21 cellular contexts compared by ENCODE assay signal in genomic region chr18:80193701-80194100, GRCh38. TPM values are rescaled to one million over a fixed set of nuclear protein-coding genes. Genes with fewer than 3 reads are reported as not detected.
"Had no signal": no experiment of that assay in that cellular context is flagged by ENCODE, and none has a peak within 500 bp of the region (broad histone marks: within the 10 kb centered on the region; RNA-seq: fewer than 3 reads in every experiment).

No MANE protein-coding gene starts in this region.

- H3K36me3 ChIP-seq: ascending aorta, suprapubic skin had no signal

- H3K27ac ChIP-seq: ascending aorta, epithelial cell of prostate, hepatocyte, skin epidermis, suprapubic skin had no signal

- H3K36me3 Mint-ChIP-seq: activated CD4-positive, alpha-beta memory T cell treated with anti-CD3 and anti-CD28 coated beads for 36 hours; natural killer cell treated with Interleukin-12 subunit alpha and Interleukin-12 subunit beta and Interleukin-15 and Interleukin-18, amount 100 ng/mL, for 72 hours; T-cell; WTC11 had no signal

- H3K4me3 ChIP-seq: ascending aorta, hepatocyte, lung, skin epidermis, suprapubic skin had no signal

- H3K9me3 Mint-ChIP-seq: activated CD4-positive, alpha-beta memory T cell treated with anti-CD3 and anti-CD28 coated beads for 36 hours; effector memory CD8-positive, alpha-beta T cell; natural killer cell treated with Interleukin-12 subunit alpha and Interleukin-12 subunit beta and Interleukin-15 and Interleukin-18, amount 100 ng/mL, for 72 hours; stimulated activated naive CD8-positive, alpha-beta T cell treated with anti-CD3 and anti-CD28 coated beads, Interleukin-15, Interleukin-2, amounts not matched to agents 100 ng/mL and 50 ng/mL, for 24 hours; T-cell; WTC11 had no signal

- H3K27me3 ChIP-seq: ascending aorta, hepatocyte, suprapubic skin had no signal

- H2AFZ ChIP-seq: hepatocyte had no signal

- H3K9me3 ChIP-seq: ascending aorta, suprapubic skin had no signal

- H3K4me2 ChIP-seq: hepatocyte had no signal

- H3K4me3 Mint-ChIP-seq: activated CD4-positive, alpha-beta memory T cell treated with anti-CD3 and anti-CD28 coated beads for 36 hours; effector memory CD8-positive, alpha-beta T cell; natural killer cell treated with Interleukin-12 subunit alpha and Interleukin-12 subunit beta and Interleukin-15 and Interleukin-18, amount 100 ng/mL, for 72 hours; stimulated activated naive CD8-positive, alpha-beta T cell treated with anti-CD3 and anti-CD28 coated beads, Interleukin-15, Interleukin-2, amounts not matched to agents 100 ng/mL and 50 ng/mL, for 24 hours; T-cell; WTC11 had no signal

- DNase-seq: activated CD4-positive, alpha-beta memory T cell treated with anti-CD3 and anti-CD28 coated beads for 36 hours; activated CD4-positive, alpha-beta T cell treated with anti-CD3 and anti-CD28 coated beads for 4 hours; activated effector memory CD4-positive, alpha-beta T cell treated with Interleukin-2 at 50 U/mL for 16 hours; activated naive CD4-positive, alpha-beta T cell treated with anti-CD3 and anti-CD28 coated beads, Interleukin-2, amount 50 U/mL, for 16 hours; activated T-cell treated with anti-CD3 and anti-CD28 coated beads, Interleukin-2, amount 50 U/mL, for 48 hours; effector memory CD8-positive, alpha-beta T cell; foreskin fibroblast; left cardiac atrium; occipital lobe; T-cell; trophoblast cell had no signal

- H3K27ac Mint-ChIP-seq: activated CD4-positive, alpha-beta memory T cell treated with anti-CD3 and anti-CD28 coated beads for 36 hours; natural killer cell treated with Interleukin-12 subunit alpha and Interleukin-12 subunit beta and Interleukin-15 and Interleukin-18, amount 100 ng/mL, for 72 hours; stimulated activated naive CD8-positive, alpha-beta T cell treated with anti-CD3 and anti-CD28 coated beads, Interleukin-15, Interleukin-2, amounts not matched to agents 100 ng/mL and 50 ng/mL, for 24 hours; T-cell; WTC11 had no signal

- ATAC-seq: effector memory CD8-positive, alpha-beta T cell; natural killer cell treated with Interleukin-12 subunit alpha and Interleukin-12 subunit beta and Interleukin-15 and Interleukin-18, amount 100 ng/mL, for 72 hours; SK-N-SH treated with all-trans-retinoic acid at 6 μM for 48 hours; T-cell; WTC11 had no signal

- H3K4me1 Mint-ChIP-seq: T-cell had no signal

- H3K4me1 ChIP-seq: ascending aorta had no signal

RNA-seq across cellular contexts. Expression of gene PARD6G, which starts 53.6 kb away (rescaled TPM):
- total RNA-seq: natural killer cell treated with Interleukin-12 subunit alpha and Interleukin-12 subunit beta and Interleukin-15 and Interleukin-18, amount 100 ng/mL, for 72 hours had no signal
